In the genomic region with DNA sequence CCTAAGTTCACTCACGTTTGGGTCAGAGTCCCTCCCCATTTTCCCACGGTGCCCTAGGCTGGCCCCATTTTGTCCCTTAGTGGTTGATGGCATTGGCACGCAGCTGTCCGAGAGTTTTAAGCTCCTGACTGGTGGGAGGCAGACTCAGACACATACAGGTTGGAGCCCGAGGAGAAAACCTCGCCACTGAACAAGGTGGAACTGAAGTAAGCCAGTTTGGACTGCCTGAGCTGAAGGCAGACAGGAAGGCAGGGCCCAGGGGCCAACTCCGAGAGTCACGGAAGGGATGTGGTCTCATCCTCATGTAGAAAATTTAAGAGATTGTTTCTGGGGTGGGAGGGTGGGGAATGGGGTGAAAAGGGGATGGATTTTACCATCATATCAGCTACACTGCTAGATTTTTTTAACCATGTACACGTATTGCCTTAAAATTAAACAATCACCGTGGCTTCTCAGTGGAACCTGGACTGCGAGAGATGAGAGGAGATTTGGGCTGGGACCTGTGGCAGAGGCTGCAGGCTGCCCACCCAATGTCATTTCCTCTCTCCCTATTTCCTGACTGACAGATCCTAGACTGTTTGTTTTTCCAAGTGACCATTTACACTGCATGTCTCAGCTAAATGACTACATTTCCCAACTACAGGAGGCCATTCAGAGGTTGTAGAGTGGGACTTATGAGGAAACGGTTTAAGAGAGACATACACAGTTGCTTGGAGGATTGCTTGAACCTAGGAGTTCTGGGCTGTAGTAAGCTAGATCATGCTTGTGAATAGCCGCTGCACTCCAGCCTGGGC, we compare ENCODE assay signal across 28 cellular contexts. TPM values are rescaled to one million over a fixed set of nuclear protein-coding genes. Genes with fewer than 3 reads are reported as not detected.
A peak's percentile ranks its signal among the peaks of the same experiment; 100 is the strongest.
DNase-seq lines count a peak whose midpoint lies in the region; FAIRE-seq and TF ChIP-seq lines count a peak whose summit lies in the region.
"Had no signal": no experiment of that assay in that cellular context is flagged by ENCODE, and none has a peak within 500 bp of the region (broad histone marks: within the 10 kb centered on the region; RNA-seq: fewer than 3 reads in every experiment).

No MANE protein-coding gene starts in this region.

- no peaks in the 10 kb centered on the region for H3K36me3 ChIP-seq in PC-9 (ENCODE audit: low read depth)
- H3K36me3 ChIP-seq: HAP-1, SJCRH30, thyroid gland had no signal

- H3K9me2 ChIP-seq in PC-9 (ENCODE audit: insufficient read depth) = no peaks in the 10 kb centered on the region

- no peak overlapping the region for H3K27ac ChIP-seq in PC-9
- H3K27ac ChIP-seq: A549, coronary artery, SJCRH30, thyroid gland had no signal

- peaks cover 52% of the 10 kb centered on the region for H3K4me1 Mint-ChIP-seq in activated CD4-positive, alpha-beta memory T cell treated with anti-CD3 and anti-CD28 coated beads, Interleukin-2, amount 10 ng/mL, durations not matched to agents 7 days and 5 days
- H3K4me1 Mint-ChIP-seq in activated CD4-positive, alpha-beta memory T cell treated with anti-CD3 and anti-CD28 coated beads for 36 hours (ENCODE audit: low read depth) = peaks cover 20% of the 10 kb centered on the region
- H3K4me1 Mint-ChIP-seq in nephron progenitor cell = peaks cover 22% of the 10 kb centered on the region

- H3K27me3 ChIP-seq in PC-9 (ENCODE audit: insufficient read depth, low read depth) = peaks cover 4% of the 10 kb centered on the region; the same call in 1 of the 2 replicates
- H3K27me3 ChIP-seq: SJCRH30, thyroid gland had no signal

- H3K9me3 Mint-ChIP-seq in activated CD4-positive, alpha-beta memory T cell treated with anti-CD3 and anti-CD28 coated beads, Interleukin-2, amount 10 ng/mL, durations not matched to agents 7 days and 5 days = peaks cover 19% of the 10 kb centered on the region
- peaks cover 13% of the 10 kb centered on the region for H3K9me3 Mint-ChIP-seq in activated CD4-positive, alpha-beta memory T cell treated with anti-CD3 and anti-CD28 coated beads for 36 hours
- peaks cover 38% of the 10 kb centered on the region for H3K9me3 Mint-ChIP-seq in nephron progenitor cell

- H3F3A ChIP-seq in PC-9 (ENCODE audit: insufficient read depth, low read depth) = 0 out of 2 replicates have a peak, but pooled peaks cover 5% of the 10 kb centered on the region

- H3K4me3 Mint-ChIP-seq in activated CD4-positive, alpha-beta memory T cell treated with anti-CD3 and anti-CD28 coated beads, Interleukin-2, amount 10 ng/mL, durations not matched to agents 7 days and 5 days = no peak overlapping the region
- no peak overlapping the region for H3K4me3 Mint-ChIP-seq in activated CD4-positive, alpha-beta memory T cell treated with anti-CD3 and anti-CD28 coated beads for 36 hours
- no peak overlapping the region for H3K4me3 Mint-ChIP-seq in nephron progenitor cell
- H3K4me3 Mint-ChIP-seq: activated naive CD8-positive, alpha-beta T cell had no signal

- H3K9me3 ChIP-seq in PC-9 (ENCODE audit: insufficient read depth, low read depth) = no peaks in the 10 kb centered on the region; the same call in 1 of the 2 replicates
- H3K9me3 ChIP-seq: thyroid gland had no signal

- no TSS peak for BruUV-seq in PC-9 (replicated peaks; lab: Mats Ljungman, UMichigan)

- CTCF ChIA-PET in activated CD4-positive, alpha-beta memory T cell treated with anti-CD3 and anti-CD28 coated beads, Interleukin-2, amount 10 ng/mL, durations not matched to agents 7 days and 5 days (lab: Charles Lee) = interaction anchor here (0.9 to 3.5 kb wide), 4 partner anchors 9 to 66 kb away, joined by 4 to 11 read pairs (median 6); no protein-coding TSS in a partner anchor
- CTCF ChIA-PET in activated CD4-positive, alpha-beta memory T cell treated with anti-CD3 and anti-CD28 coated beads for 36 hours (lab: Charles Lee) = interaction anchor here (1.1 to 1.5 kb wide), 3 partner anchors 14 to 52 kb away, joined by 3 to 7 read pairs (median 3); no protein-coding TSS in a partner anchor
- CTCF ChIA-PET in PC-9 (lab: Charles Lee) = no interaction called here

- peak; percentile 26 for FAIRE-seq in GM19239 (lab: Jason Lieb, UNC)
- no peak for FAIRE-seq in urothelium cell line (lab: Jason Lieb, UNC)
- FAIRE-seq: A549, bronchial epithelial cell had no signal

- POLR2A ChIA-PET in activated CD4-positive, alpha-beta memory T cell treated with anti-CD3 and anti-CD28 coated beads, Interleukin-2, amount 10 ng/mL, durations not matched to agents 7 days and 5 days (lab: Charles Lee) = interaction anchor here (1.1 to 1.6 kb wide), 3 partner anchors 19 to 85 kb away, joined by 3 to 6 read pairs (median 4); a partner anchor contains a TSS
- POLR2A ChIA-PET in activated CD4-positive, alpha-beta memory T cell treated with anti-CD3 and anti-CD28 coated beads for 36 hours (lab: Charles Lee) = interaction anchor here (0.6 kb wide), 1 partner anchor 97 kb away, joined by 3 read pairs; no protein-coding TSS in a partner anchor
- POLR2A ChIA-PET in PC-9 (lab: Charles Lee; ENCODE audit: unreplicated experiment) = no interaction called here

- H3K79me2 ChIP-seq in PC-9 (ENCODE audit: low read depth) = no peaks in the 10 kb centered on the region

- no peak overlapping the region for H3K4me3 ChIP-seq in PC-9
- H3K4me3 ChIP-seq: A549, coronary artery, HAP-1, SJCRH30, thyroid gland had no signal

- H2AFZ ChIP-seq in PC-9 = no peak overlapping the region

- H3K36me3 Mint-ChIP-seq in activated CD4-positive, alpha-beta memory T cell treated with anti-CD3 and anti-CD28 coated beads, Interleukin-2, amount 10 ng/mL, durations not matched to agents 7 days and 5 days (ENCODE audit: low read depth) = peaks cover 40% of the 10 kb centered on the region
- peaks cover 12% of the 10 kb centered on the region for H3K36me3 Mint-ChIP-seq in activated CD4-positive, alpha-beta memory T cell treated with anti-CD3 and anti-CD28 coated beads for 36 hours
- H3K36me3 Mint-ChIP-seq in nephron progenitor cell (ENCODE audit: low read depth) = peaks cover 17% of the 10 kb centered on the region

- intact Hi-C loops in activated CD4-positive, alpha-beta memory T cell treated with anti-CD3 and anti-CD28 coated beads for 36 hours (cut with micrococcal nuclease) = no loop called here
- intact Hi-C loops in PC-9 (cut with micrococcal nuclease; ENCODE audit: unreplicated experiment) = loop anchor here (10.0 kb wide), 1 partner anchor 325 kb away; no protein-coding TSS in a partner anchor

- H3K27me3 Mint-ChIP-seq in activated CD4-positive, alpha-beta memory T cell treated with anti-CD3 and anti-CD28 coated beads, Interleukin-2, amount 10 ng/mL, durations not matched to agents 7 days and 5 days = peaks cover 9% of the 10 kb centered on the region
- no peaks in the 10 kb centered on the region for H3K27me3 Mint-ChIP-seq in activated CD4-positive, alpha-beta memory T cell treated with anti-CD3 and anti-CD28 coated beads for 36 hours
- H3K27me3 Mint-ChIP-seq in nephron progenitor cell (ENCODE audit: low read depth, poor library complexity) = peaks cover 24% of the 10 kb centered on the region
- H3K27me3 Mint-ChIP-seq: activated naive CD8-positive, alpha-beta T cell had no signal

- peak overlapping the region; percentile 61 for H3K27ac Mint-ChIP-seq in activated CD4-positive, alpha-beta memory T cell treated with anti-CD3 and anti-CD28 coated beads, Interleukin-2, amount 10 ng/mL, durations not matched to agents 7 days and 5 days
- no peak overlapping the region for H3K27ac Mint-ChIP-seq in activated CD4-positive, alpha-beta memory T cell treated with anti-CD3 and anti-CD28 coated beads for 36 hours
- H3K27ac Mint-ChIP-seq in nephron progenitor cell = peak overlapping the region; percentile 25
- H3K27ac Mint-ChIP-seq: activated naive CD8-positive, alpha-beta T cell had no signal

- no peak for DNase-seq in activated CD4-positive, alpha-beta memory T cell treated with anti-CD3 and anti-CD28 coated beads, Interleukin-2, amount 10 ng/mL, durations not matched to agents 7 days and 5 days
- no peak for DNase-seq in activated CD4-positive, alpha-beta memory T cell treated with anti-CD3 and anti-CD28 coated beads for 36 hours
- DNase-seq in GM19239 (ENCODE audit: insufficient read length, low spot score) (no peak), dermis blood vessel endothelial cell (peak; percentile 33), nephron progenitor cell (no peak), urothelium cell line (ENCODE audit: low spot score) (no peak), CD1c-positive myeloid dendritic cell (ENCODE audit: extremely low spot score) (no peak), PC-9 (no peak)
- DNase-seq: activated CD4-positive, alpha-beta T cell treated with anti-CD3 and anti-CD28 coated beads, Interleukin-2, amount 50 U/mL, for 48 hours; activated T-cell treated with anti-CD3 and anti-CD28 coated beads for 4 hours; AML-193; anterior cingulate cortex; DMS153; left colon; NCI-H1048; NCI-H1694; NCI-H446 treated with DMSO at 0.1 percent for 48 hours; NCI-H774; right cardiac atrium; RPMI8226; SJCRH30; stimulated activated CD8-positive, alpha-beta memory T cell treated with anti-CD3 and anti-CD28 coated beads, Interleukin-4, amount 100 ng/mL, for 48 hours; thyroid gland had no signal

- H3K4me1 ChIP-seq in PC-9 (replicated peaks; ENCODE audit: insufficient read depth) = peaks cover 12% of the 10 kb centered on the region
- H3K4me1 ChIP-seq: A549, HAP-1, thyroid gland had no signal

- H3K4me2 ChIP-seq in PC-9 = no peak overlapping the region
- H3K4me2 ChIP-seq: A549 had no signal

- TF ChIP-seq CTCF in nephron progenitor cell (IDR thresholded peaks at IDR 0.05) (no peak), PC-9 (conservative IDR thresholded peaks at IDR 0.05) (no peak)

- no peaks in the 10 kb centered on the region for H4K20me1 ChIP-seq in PC-9 (ENCODE audit: insufficient read depth)

RNA-seq across cellular contexts. Expression of a gene that starts 19.4 kb away (rescaled TPM):
- 1 to 10 TPM; 3.4 to 3.9 TPM for total RNA-seq in activated CD4-positive, alpha-beta memory T cell treated with anti-CD3 and anti-CD28 coated beads, Interleukin-2, amount 10 ng/mL, durations not matched to agents 7 days and 5 days
- total RNA-seq in activated CD4-positive, alpha-beta memory T cell treated with anti-CD3 and anti-CD28 coated beads for 36 hours = under 1 TPM in 1 of 2 experiments, not detected in 1; 0.07 TPM
- total RNA-seq in dermis blood vessel endothelial cell (under 0.01 and 0.05 TPM in 2 replicates), PC-9 (2021) (not detected in 2 replicates)
- total RNA-seq: bronchial epithelial cell, SJCRH30 had no signal

RNA-seq across cellular contexts. Expression of a gene that starts 43.0 kb away (rescaled TPM):
- not detected for total RNA-seq in activated CD4-positive, alpha-beta memory T cell treated with anti-CD3 and anti-CD28 coated beads, Interleukin-2, amount 10 ng/mL, durations not matched to agents 7 days and 5 days
- not detected for total RNA-seq in activated CD4-positive, alpha-beta memory T cell treated with anti-CD3 and anti-CD28 coated beads for 36 hours
- not detected in 2 replicates for total RNA-seq in dermis blood vessel endothelial cell
- not detected in 2 replicates for total RNA-seq in PC-9 (2021)
- total RNA-seq: bronchial epithelial cell, left colon, right cardiac atrium, SJCRH30 had no signal
